23 cellular contexts compared by ENCODE assay signal in the genomic region with DNA sequence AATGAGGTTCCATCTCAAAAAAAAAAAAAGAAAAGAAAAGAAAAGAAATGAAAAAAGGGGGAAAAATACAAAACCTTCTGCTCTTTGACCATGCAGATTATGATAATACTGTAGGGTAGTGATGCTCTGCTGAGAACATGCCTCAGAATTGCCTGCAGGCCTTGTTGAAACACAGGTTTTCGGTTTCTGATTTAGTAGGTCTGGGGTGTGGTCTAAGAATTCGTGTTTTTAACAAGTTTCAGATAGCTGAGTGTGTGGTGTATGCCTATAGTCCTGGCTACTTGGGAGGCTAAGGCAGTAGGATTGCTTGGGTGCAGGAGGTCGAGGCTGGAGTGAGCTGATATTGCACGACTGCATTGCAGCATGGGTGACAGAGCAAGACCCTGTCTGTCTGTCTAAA. TPM values are rescaled to one million over a fixed set of nuclear protein-coding genes. Genes with fewer than 3 reads are reported as not detected.
DNase-seq lines count a peak whose midpoint lies in the region; ATAC-seq, FAIRE-seq and TF ChIP-seq lines count a peak whose summit lies in the region.
"Had no signal": no experiment of that assay in that cellular context is flagged by ENCODE, and none has a peak within 500 bp of the region (broad histone marks: within the 10 kb centered on the region; RNA-seq: fewer than 3 reads in every experiment).

No MANE protein-coding gene starts in this region.

- H3K27me3 ChIP-seq in CD4-positive, CD25-positive, alpha-beta regulatory T cell (ENCODE audit: control insufficient read depth, insufficient read depth, low read length) = peaks cover 5% of the 10 kb centered on the region
- H3K27me3 ChIP-seq in MM.1S (replicated peaks; ENCODE audit: insufficient read depth, low read length) = peaks cover 20% of the 10 kb centered on the region
- H3K27me3 ChIP-seq in bronchial epithelial cell (ENCODE audit: control insufficient read depth, insufficient read depth, low read length) = peaks cover 2% of the 10 kb centered on the region

- no peaks in the 10 kb centered on the region for H3K9me2 ChIP-seq in MM.1S (replicated peaks; ENCODE audit: insufficient read depth, low read length)

- peak overlapping the region; percentile 32 for H3K27ac Mint-ChIP-seq in activated CD4-positive, alpha-beta memory T cell treated with anti-CD3 and anti-CD28 coated beads, Interleukin-2, amount 10 ng/mL, durations not matched to agents 7 days and 5 days
- H3K27ac Mint-ChIP-seq in activated CD4-positive, alpha-beta memory T cell treated with anti-CD3 and anti-CD28 coated beads for 36 hours = no peak overlapping the region
- H3K27ac Mint-ChIP-seq in CD4-positive, CD25-positive, alpha-beta regulatory T cell = peak overlapping the region in 2 of 3 donors; percentile 8 to 11
- H3K27ac Mint-ChIP-seq: GM23338, IgD-negative memory B cell had no signal

- CTCF ChIA-PET in activated CD4-positive, alpha-beta memory T cell treated with anti-CD3 and anti-CD28 coated beads, Interleukin-2, amount 10 ng/mL, durations not matched to agents 7 days and 5 days (lab: Charles Lee) = interaction anchor here (2.6 kb wide), 1 partner anchor 168 kb away, joined by 27 read pairs; no protein-coding TSS in a partner anchor
- CTCF ChIA-PET in activated CD4-positive, alpha-beta memory T cell treated with anti-CD3 and anti-CD28 coated beads for 36 hours (lab: Charles Lee) = interaction anchor here (3.2 kb wide), 1 partner anchor 168 kb away, joined by 22 read pairs; no protein-coding TSS in a partner anchor

- H3K4me1 ChIP-seq in CD4-positive, CD25-positive, alpha-beta regulatory T cell (ENCODE audit: control insufficient read depth, insufficient read depth, low read length, poor library complexity, severe bottlenecking) = no peaks in the 10 kb centered on the region
- no peaks in the 10 kb centered on the region for H3K4me1 ChIP-seq in MM.1S (ENCODE audit: low read length)
- H3K4me1 ChIP-seq: SJSA1 had no signal

- no peaks in the 10 kb centered on the region for H3K36me3 Mint-ChIP-seq in activated CD4-positive, alpha-beta memory T cell treated with anti-CD3 and anti-CD28 coated beads, Interleukin-2, amount 10 ng/mL, durations not matched to agents 7 days and 5 days (ENCODE audit: low read depth)
- no peaks in the 10 kb centered on the region for H3K36me3 Mint-ChIP-seq in activated CD4-positive, alpha-beta memory T cell treated with anti-CD3 and anti-CD28 coated beads for 36 hours
- no peaks in the 10 kb centered on the region for H3K36me3 Mint-ChIP-seq in CD4-positive, CD25-positive, alpha-beta regulatory T cell

- no peak overlapping the region for H3K4me3 Mint-ChIP-seq in activated CD4-positive, alpha-beta memory T cell treated with anti-CD3 and anti-CD28 coated beads, Interleukin-2, amount 10 ng/mL, durations not matched to agents 7 days and 5 days
- H3K4me3 Mint-ChIP-seq in activated CD4-positive, alpha-beta memory T cell treated with anti-CD3 and anti-CD28 coated beads for 36 hours = no peak overlapping the region
- H3K4me3 Mint-ChIP-seq in CD4-positive, CD25-positive, alpha-beta regulatory T cell = peak overlapping the region in 1 of 4 donors; percentile 34
- H3K4me3 Mint-ChIP-seq: GM23338, IgD-negative memory B cell had no signal

- no peak for ATAC-seq in CD4-positive, CD25-positive, alpha-beta regulatory T cell (ENCODE audit: low read depth in 2 of 2)
- no peak for ATAC-seq in left ventricle myocardium superior
- ATAC-seq in HG03521 (IDR thresholded peaks at IDR 0.05; ENCODE audit: unreplicated experiment) = no peak
- ATAC-seq: GM23338, Right ventricle myocardium inferior had no signal

- H3K9ac ChIP-seq in MM.1S (ENCODE audit: low read length) = no peak overlapping the region

- no peaks in the 10 kb centered on the region for H4K20me1 ChIP-seq in MM.1S (ENCODE audit: insufficient read depth, low read length)

- peaks cover 6% of the 10 kb centered on the region for H3K27me3 Mint-ChIP-seq in activated CD4-positive, alpha-beta memory T cell treated with anti-CD3 and anti-CD28 coated beads, Interleukin-2, amount 10 ng/mL, durations not matched to agents 7 days and 5 days
- H3K27me3 Mint-ChIP-seq in activated CD4-positive, alpha-beta memory T cell treated with anti-CD3 and anti-CD28 coated beads for 36 hours = peaks cover 7% of the 10 kb centered on the region
- H3K27me3 Mint-ChIP-seq in CD4-positive, CD25-positive, alpha-beta regulatory T cell = peaks cover 16% of the 10 kb centered on the region

- peaks cover 33% of the 10 kb centered on the region for H3K4me1 Mint-ChIP-seq in activated CD4-positive, alpha-beta memory T cell treated with anti-CD3 and anti-CD28 coated beads, Interleukin-2, amount 10 ng/mL, durations not matched to agents 7 days and 5 days
- peaks cover 11% of the 10 kb centered on the region for H3K4me1 Mint-ChIP-seq in activated CD4-positive, alpha-beta memory T cell treated with anti-CD3 and anti-CD28 coated beads for 36 hours (ENCODE audit: low read depth)
- peaks cover 6 to 18% (median 13%) of the 10 kb centered on the region in 4 donors for H3K4me1 Mint-ChIP-seq in CD4-positive, CD25-positive, alpha-beta regulatory T cell

- 0 out of 2 replicates have a peak, but pooled peaks cover 4% of the 10 kb centered on the region for H3F3A ChIP-seq in MM.1S (ENCODE audit: insufficient read depth, low read length)

- H3K4me3 ChIP-seq in CD4-positive, CD25-positive, alpha-beta regulatory T cell (ENCODE audit: low read depth, low read length) = no peak overlapping the region
- no peak overlapping the region for H3K4me3 ChIP-seq in MM.1S (ENCODE audit: low read length)
- H3K4me3 ChIP-seq in bronchial epithelial cell (ENCODE audit: low read depth, low read length) = no peak overlapping the region
- H3K4me3 ChIP-seq: GM23338, SJSA1 had no signal

- no peak overlapping the region for H2AFZ ChIP-seq in MM.1S (ENCODE audit: low read length)
- H2AFZ ChIP-seq: GM23338 had no signal

- no peak overlapping the region for H3K27ac ChIP-seq in CD4-positive, CD25-positive, alpha-beta regulatory T cell (ENCODE audit: insufficient read depth, low read length, poor library complexity, severe bottlenecking)
- no peak overlapping the region for H3K27ac ChIP-seq in MM.1S (ENCODE audit: low read length)
- H3K27ac ChIP-seq: C4-2B, SJSA1 had no signal

- H3K9me3 ChIP-seq in CD4-positive, CD25-positive, alpha-beta regulatory T cell (ENCODE audit: control insufficient read depth in 2 of 2, low read length in 2 of 2) = no peaks in the 10 kb centered on the region
- H3K9me3 ChIP-seq in MM.1S (replicated peaks; ENCODE audit: insufficient read depth, low read length) = no peaks in the 10 kb centered on the region
- H3K9me3 ChIP-seq: SJSA1 had no signal

- no peak overlapping the region for H3K4me2 ChIP-seq in MM.1S (ENCODE audit: low read depth, low read length)
- H3K4me2 ChIP-seq: GM23338 had no signal

- intact Hi-C loops in activated CD4-positive, alpha-beta memory T cell treated with anti-CD3 and anti-CD28 coated beads for 36 hours (cut with micrococcal nuclease) = no loop called here
- intact Hi-C loops in left ventricle myocardium superior (cut with micrococcal nuclease) = no loop called here

- POLR2A ChIA-PET in activated CD4-positive, alpha-beta memory T cell treated with anti-CD3 and anti-CD28 coated beads, Interleukin-2, amount 10 ng/mL, durations not matched to agents 7 days and 5 days (lab: Charles Lee) = no interaction called here
- POLR2A ChIA-PET in activated CD4-positive, alpha-beta memory T cell treated with anti-CD3 and anti-CD28 coated beads for 36 hours (lab: Charles Lee) = no interaction called here

- no peak for DNase-seq in activated CD4-positive, alpha-beta memory T cell treated with anti-CD3 and anti-CD28 coated beads, Interleukin-2, amount 10 ng/mL, durations not matched to agents 7 days and 5 days
- no peak for DNase-seq in activated CD4-positive, alpha-beta memory T cell treated with anti-CD3 and anti-CD28 coated beads for 36 hours
- peak in 1 of 3 donors; percentile 45 for DNase-seq in CD4-positive, CD25-positive, alpha-beta regulatory T cell
- DNase-seq in MM.1S (peak; percentile 38), bronchial epithelial cell (ENCODE audit: low read depth) (no peak), left ventricle myocardium superior (no peak)
- DNase-seq in stimulated activated naive CD4-positive, alpha-beta T cell treated with Interleukin-2 at 50 U/mL for 16 hours (lab: John Stamatoyannopoulos, UW) = no peak
- DNase-seq: 8988T, Karpas-422, NCI-H1417 treated with DMSO at 0.1 percent for 48 hours, NCI-H187 treated with DMSO at 0.1 percent for 48 hours, NCI-H2107, NCI-H446 treated with DMSO at 0.1 percent for 48 hours, NCI-H526 treated with DMSO at 0.1 percent for 48 hours had no signal

- peak; percentile 55 for FAIRE-seq in bronchial epithelial cell (lab: Jason Lieb, UNC)
- FAIRE-seq: G401.6 had no signal

- H3K9me3 Mint-ChIP-seq in activated CD4-positive, alpha-beta memory T cell treated with anti-CD3 and anti-CD28 coated beads, Interleukin-2, amount 10 ng/mL, durations not matched to agents 7 days and 5 days = no peaks in the 10 kb centered on the region
- H3K9me3 Mint-ChIP-seq in activated CD4-positive, alpha-beta memory T cell treated with anti-CD3 and anti-CD28 coated beads for 36 hours = no peaks in the 10 kb centered on the region
- H3K9me3 Mint-ChIP-seq in CD4-positive, CD25-positive, alpha-beta regulatory T cell = peaks cover 0 to 3% (median 2%) of the 10 kb centered on the region in 7 donors

- no peak for TF ChIP-seq CTCF in MM.1S (IDR thresholded peaks at IDR 0.05; ENCODE audit: low read length)
- TF ChIP-seq CTCF in bronchial epithelial cell (IDR thresholded peaks at IDR 0.05; ENCODE audit: insufficient read depth, low read length, severe bottlenecking) = no peak

- no peaks in the 10 kb centered on the region for H3K79me2 ChIP-seq in MM.1S (ENCODE audit: low read length)

- H3K36me3 ChIP-seq in CD4-positive, CD25-positive, alpha-beta regulatory T cell (ENCODE audit: control insufficient read depth, insufficient read depth, low read length) = no peaks in the 10 kb centered on the region
- H3K36me3 ChIP-seq in MM.1S (replicated peaks; ENCODE audit: insufficient read depth, low read length) (no peaks in the 10 kb centered on the region), bronchial epithelial cell (ENCODE audit: control insufficient read depth, insufficient read depth, low read length) (no peaks in the 10 kb centered on the region)
- H3K36me3 ChIP-seq: SJSA1 had no signal

RNA-seq across cellular contexts. Expression of a gene that starts 14.9 kb away (rescaled TPM):
- not detected for total RNA-seq in activated CD4-positive, alpha-beta memory T cell treated with anti-CD3 and anti-CD28 coated beads, Interleukin-2, amount 10 ng/mL, durations not matched to agents 7 days and 5 days
- not detected for total RNA-seq in activated CD4-positive, alpha-beta memory T cell treated with anti-CD3 and anti-CD28 coated beads for 36 hours
- total RNA-seq in CD4-positive, CD25-positive, alpha-beta regulatory T cell = not detected
- polyA plus RNA-seq in CD4-positive, CD25-positive, alpha-beta regulatory T cell = under 1 TPM in 1 of 4 donors, not detected in 3; 0.14 TPM
- total RNA-seq in bronchial epithelial cell (not detected in 2 replicates), left ventricle myocardium superior (not detected)
- total RNA-seq: Daoy, M059J, Right ventricle myocardium inferior, SJSA1 had no signal
- polyA plus RNA-seq: IgD-negative memory B cell had no signal
